ENCODE assay signal across 1 cellular context in the genomic region with DNA sequence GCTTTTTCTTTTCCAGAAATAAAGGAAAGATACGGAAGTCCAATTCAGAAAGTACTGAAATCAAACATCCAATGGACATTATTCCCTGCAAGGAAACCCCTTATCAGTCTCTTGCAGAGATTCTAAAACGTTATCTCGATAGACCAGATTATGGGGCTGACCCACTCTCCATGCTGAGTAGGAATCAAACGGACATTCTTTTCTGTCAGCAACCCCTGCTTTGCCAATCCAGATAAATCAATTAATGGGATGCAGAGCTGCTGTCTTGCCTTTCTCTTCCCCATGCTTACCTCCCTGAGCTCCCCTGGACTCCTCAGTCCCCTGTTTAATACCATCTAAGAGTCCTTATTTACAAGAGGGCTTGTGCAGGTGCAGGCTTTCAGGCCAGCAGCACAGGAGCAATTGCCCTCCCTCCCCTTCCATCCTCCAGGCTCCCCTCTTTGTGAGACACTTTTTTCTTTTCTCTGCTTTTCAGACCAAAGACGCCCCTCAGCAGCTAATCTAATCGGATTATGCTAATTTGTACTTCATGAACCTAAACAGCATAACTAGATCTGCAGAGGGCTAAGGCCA.
TF ChIP-seq lines count a peak whose summit lies in the region.

No MANE protein-coding gene starts in this region.

TF ChIP-seq in K562, 482 proteins besides CTCF, POLR2A, EP300 and RAD21 (continued from another document and continues in another):
- TF ChIP-seq CSDE1 (IDR thresholded peaks at IDR 0.05) = no peak
- TF ChIP-seq, protein P1, sequence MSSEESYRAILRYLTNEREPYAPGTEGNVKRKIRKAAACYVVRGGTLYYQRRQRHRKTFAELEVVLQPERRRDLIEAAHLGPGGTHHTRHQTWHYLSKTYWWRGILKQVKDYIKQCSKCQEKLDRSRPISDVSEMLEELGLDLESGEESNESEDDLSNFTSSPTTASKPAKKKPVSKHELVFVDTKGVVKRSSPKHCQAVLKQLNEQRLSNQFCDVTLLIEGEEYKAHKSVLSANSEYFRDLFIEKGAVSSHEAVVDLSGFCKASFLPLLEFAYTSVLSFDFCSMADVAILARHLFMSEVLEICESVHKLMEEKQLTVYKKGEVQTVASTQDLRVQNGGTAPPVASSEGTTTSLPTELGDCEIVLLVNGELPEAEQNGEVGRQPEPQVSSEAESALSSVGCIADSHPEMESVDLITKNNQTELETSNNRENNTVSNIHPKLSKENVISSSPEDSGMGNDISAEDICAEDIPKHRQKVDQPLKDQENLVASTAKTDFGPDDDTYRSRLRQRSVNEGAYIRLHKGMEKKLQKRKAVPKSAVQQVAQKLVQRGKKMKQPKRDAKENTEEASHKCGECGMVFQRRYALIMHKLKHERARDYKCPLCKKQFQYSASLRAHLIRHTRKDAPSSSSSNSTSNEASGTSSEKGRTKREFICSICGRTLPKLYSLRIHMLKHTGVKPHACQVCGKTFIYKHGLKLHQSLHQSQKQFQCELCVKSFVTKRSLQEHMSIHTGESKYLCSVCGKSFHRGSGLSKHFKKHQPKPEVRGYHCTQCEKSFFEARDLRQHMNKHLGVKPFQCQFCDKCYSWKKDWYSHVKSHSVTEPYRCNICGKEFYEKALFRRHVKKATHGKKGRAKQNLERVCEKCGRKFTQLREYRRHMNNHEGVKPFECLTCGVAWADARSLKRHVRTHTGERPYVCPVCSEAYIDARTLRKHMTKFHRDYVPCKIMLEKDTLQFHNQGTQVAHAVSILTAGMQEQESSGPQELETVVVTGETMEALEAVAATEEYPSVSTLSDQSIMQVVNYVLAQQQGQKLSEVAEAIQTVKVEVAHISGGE (CRISPR knock-in tag; IDR thresholded peaks at IDR 0.05) = no peak
- TF ChIP-seq, protein P2, sequence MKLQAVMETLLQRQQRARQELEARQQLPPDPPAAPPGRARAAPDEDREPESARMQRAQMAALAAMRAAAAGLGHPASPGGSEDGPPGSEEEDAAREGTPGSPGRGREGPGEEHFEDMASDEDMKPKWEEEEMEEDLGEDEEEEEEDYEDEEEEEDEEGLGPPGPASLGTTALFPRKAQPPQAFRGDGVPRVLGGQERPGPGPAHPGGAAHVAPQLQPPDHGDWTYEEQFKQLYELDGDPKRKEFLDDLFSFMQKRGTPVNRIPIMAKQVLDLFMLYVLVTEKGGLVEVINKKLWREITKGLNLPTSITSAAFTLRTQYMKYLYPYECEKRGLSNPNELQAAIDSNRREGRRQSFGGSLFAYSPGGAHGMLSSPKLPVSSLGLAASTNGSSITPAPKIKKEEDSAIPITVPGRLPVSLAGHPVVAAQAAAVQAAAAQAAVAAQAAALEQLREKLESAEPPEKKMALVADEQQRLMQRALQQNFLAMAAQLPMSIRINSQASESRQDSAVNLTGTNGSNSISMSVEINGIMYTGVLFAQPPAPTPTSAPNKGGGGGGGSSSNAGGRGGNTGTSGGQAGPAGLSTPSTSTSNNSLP (IDR thresholded peaks at IDR 0.05; ENCODE audit: borderline replicate concordance, low read depth, low read length) = no peak
- no peak for TF ChIP-seq ZNF133 (CRISPR knock-in tag; IDR thresholded peaks at IDR 0.05)
- TF ChIP-seq ETV1 (tag; conservative IDR thresholded peaks at IDR 0.05; ENCODE audit: low read depth) = no peak
- TF ChIP-seq SETDB1 (IDR thresholded peaks at IDR 0.05; ENCODE audit: low read length) = no peak
- TF ChIP-seq NR4A1 (CRISPR knock-in tag; IDR thresholded peaks at IDR 0.05) = no peak
- TF ChIP-seq NR4A1 (tag; IDR thresholded peaks at IDR 0.05) = no peak
- TF ChIP-seq TARDBP (IDR thresholded peaks at IDR 0.05) = 0 out of 2 replicates have a peak, but pooled peaks have one; percentile 39
- TF ChIP-seq, protein P3, sequence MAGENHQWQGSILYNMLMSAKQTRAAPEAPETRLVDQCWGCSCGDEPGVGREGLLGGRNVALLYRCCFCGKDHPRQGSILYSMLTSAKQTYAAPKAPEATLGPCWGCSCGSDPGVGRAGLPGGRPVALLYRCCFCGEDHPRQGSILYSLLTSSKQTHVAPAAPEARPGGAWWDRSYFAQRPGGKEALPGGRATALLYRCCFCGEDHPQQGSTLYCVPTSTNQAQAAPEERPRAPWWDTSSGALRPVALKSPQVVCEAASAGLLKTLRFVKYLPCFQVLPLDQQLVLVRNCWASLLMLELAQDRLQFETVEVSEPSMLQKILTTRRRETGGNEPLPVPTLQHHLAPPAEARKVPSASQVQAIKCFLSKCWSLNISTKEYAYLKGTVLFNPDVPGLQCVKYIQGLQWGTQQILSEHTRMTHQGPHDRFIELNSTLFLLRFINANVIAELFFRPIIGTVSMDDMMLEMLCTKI (IDR thresholded peaks at IDR 0.05; ENCODE audit: partially characterized antibody) = no peak
- TF ChIP-seq ZNF75A (CRISPR knock-in tag; IDR thresholded peaks at IDR 0.05) = no peak
- TF ChIP-seq, protein P4, sequence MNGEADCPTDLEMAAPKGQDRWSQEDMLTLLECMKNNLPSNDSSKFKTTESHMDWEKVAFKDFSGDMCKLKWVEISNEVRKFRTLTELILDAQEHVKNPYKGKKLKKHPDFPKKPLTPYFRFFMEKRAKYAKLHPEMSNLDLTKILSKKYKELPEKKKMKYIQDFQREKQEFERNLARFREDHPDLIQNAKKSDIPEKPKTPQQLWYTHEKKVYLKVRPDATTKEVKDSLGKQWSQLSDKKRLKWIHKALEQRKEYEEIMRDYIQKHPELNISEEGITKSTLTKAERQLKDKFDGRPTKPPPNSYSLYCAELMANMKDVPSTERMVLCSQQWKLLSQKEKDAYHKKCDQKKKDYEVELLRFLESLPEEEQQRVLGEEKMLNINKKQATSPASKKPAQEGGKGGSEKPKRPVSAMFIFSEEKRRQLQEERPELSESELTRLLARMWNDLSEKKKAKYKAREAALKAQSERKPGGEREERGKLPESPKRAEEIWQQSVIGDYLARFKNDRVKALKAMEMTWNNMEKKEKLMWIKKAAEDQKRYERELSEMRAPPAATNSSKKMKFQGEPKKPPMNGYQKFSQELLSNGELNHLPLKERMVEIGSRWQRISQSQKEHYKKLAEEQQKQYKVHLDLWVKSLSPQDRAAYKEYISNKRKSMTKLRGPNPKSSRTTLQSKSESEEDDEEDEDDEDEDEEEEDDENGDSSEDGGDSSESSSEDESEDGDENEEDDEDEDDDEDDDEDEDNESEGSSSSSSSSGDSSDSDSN (IDR thresholded peaks at IDR 0.05; ENCODE audit: borderline replicate concordance in 1 of 2, low read depth in 2 of 2, low read length in 2 of 2) = no peak
- TF ChIP-seq, protein P5, sequence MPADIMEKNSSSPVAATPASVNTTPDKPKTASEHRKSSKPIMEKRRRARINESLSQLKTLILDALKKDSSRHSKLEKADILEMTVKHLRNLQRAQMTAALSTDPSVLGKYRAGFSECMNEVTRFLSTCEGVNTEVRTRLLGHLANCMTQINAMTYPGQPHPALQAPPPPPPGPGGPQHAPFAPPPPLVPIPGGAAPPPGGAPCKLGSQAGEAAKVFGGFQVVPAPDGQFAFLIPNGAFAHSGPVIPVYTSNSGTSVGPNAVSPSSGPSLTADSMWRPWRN (IDR thresholded peaks at IDR 0.05; ENCODE audit: low read depth) = peak; percentile 46; the same call in 1 of the 2 replicates
- no peak for TF ChIP-seq ZNF165 (CRISPR knock-in tag; IDR thresholded peaks at IDR 0.05; ENCODE audit: borderline replicate concordance)
- TF ChIP-seq, protein P6, sequence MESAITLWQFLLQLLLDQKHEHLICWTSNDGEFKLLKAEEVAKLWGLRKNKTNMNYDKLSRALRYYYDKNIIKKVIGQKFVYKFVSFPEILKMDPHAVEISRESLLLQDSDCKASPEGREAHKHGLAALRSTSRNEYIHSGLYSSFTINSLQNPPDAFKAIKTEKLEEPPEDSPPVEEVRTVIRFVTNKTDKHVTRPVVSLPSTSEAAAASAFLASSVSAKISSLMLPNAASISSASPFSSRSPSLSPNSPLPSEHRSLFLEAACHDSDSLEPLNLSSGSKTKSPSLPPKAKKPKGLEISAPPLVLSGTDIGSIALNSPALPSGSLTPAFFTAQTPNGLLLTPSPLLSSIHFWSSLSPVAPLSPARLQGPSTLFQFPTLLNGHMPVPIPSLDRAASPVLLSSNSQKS (CRISPR knock-in tag; IDR thresholded peaks at IDR 0.05) = no peak
- TF ChIP-seq MTA2 (IDR thresholded peaks at IDR 0.05; ENCODE audit: low read depth) = peak; percentile 92
- TF ChIP-seq FOXJ2 (tag; IDR thresholded peaks at IDR 0.05) = no peak
- no peak for TF ChIP-seq BMI1 (IDR thresholded peaks at IDR 0.05; ENCODE audit: low read length)
- TF ChIP-seq SMAD3 (CRISPR knock-in tag; conservative IDR thresholded peaks at IDR 0.05) = no peak
- TF ChIP-seq EP400 (IDR thresholded peaks at IDR 0.05) = no peak
- TF ChIP-seq, protein P7, sequence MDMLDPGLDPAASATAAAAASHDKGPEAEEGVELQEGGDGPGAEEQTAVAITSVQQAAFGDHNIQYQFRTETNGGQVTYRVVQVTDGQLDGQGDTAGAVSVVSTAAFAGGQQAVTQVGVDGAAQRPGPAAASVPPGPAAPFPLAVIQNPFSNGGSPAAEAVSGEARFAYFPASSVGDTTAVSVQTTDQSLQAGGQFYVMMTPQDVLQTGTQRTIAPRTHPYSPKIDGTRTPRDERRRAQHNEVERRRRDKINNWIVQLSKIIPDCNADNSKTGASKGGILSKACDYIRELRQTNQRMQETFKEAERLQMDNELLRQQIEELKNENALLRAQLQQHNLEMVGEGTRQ (CRISPR knock-in tag; IDR thresholded peaks at IDR 0.05) = no peak
- TF ChIP-seq NELFE (IDR thresholded peaks at IDR 0.05; ENCODE audit: insufficient read depth, insufficient read length) = no peak
- TF ChIP-seq, protein P8, sequence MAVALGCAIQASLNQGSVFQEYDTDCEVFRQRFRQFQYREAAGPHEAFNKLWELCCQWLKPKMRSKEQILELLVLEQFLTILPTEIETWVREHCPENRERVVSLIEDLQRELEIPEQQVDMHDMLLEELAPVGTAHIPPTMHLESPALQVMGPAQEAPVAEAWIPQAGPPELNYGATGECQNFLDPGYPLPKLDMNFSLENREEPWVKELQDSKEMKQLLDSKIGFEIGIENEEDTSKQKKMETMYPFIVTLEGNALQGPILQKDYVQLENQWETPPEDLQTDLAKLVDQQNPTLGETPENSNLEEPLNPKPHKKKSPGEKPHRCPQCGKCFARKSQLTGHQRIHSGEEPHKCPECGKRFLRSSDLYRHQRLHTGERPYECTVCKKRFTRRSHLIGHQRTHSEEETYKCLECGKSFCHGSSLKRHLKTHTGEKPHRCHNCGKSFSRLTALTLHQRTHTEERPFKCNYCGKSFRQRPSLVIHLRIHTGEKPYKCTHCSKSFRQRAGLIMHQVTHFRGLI (CRISPR knock-in tag; IDR thresholded peaks at IDR 0.05) = no peak
- TF ChIP-seq PCBP1 (IDR thresholded peaks at IDR 0.05; ENCODE audit: low read depth, low read length, poor library complexity, severe bottlenecking) = no peak
- no peak for TF ChIP-seq ARHGAP35 (IDR thresholded peaks at IDR 0.05; ENCODE audit: partially characterized antibody)
- TF ChIP-seq ZFP36 (IDR thresholded peaks at IDR 0.05; ENCODE audit: low read depth, low read length, partially characterized antibody) = no peak
- no peak for TF ChIP-seq SRF (CRISPR knock-in tag; IDR thresholded peaks at IDR 0.05)
- peak in 1 of 2 experiments; percentile 97; a peak in 2 of 4 replicates for TF ChIP-seq RCOR1 (IDR thresholded peaks at IDR 0.05; ENCODE audit: borderline replicate concordance in 1 of 2, low read depth in 2 of 2, low read length in 2 of 2)
- no peak for TF ChIP-seq SMARCA5 (IDR thresholded peaks at IDR 0.05)
- no peak for TF ChIP-seq GTF2F1 (IDR thresholded peaks at IDR 0.05; ENCODE audit: low read depth, low read length)
- TF ChIP-seq, protein P9, sequence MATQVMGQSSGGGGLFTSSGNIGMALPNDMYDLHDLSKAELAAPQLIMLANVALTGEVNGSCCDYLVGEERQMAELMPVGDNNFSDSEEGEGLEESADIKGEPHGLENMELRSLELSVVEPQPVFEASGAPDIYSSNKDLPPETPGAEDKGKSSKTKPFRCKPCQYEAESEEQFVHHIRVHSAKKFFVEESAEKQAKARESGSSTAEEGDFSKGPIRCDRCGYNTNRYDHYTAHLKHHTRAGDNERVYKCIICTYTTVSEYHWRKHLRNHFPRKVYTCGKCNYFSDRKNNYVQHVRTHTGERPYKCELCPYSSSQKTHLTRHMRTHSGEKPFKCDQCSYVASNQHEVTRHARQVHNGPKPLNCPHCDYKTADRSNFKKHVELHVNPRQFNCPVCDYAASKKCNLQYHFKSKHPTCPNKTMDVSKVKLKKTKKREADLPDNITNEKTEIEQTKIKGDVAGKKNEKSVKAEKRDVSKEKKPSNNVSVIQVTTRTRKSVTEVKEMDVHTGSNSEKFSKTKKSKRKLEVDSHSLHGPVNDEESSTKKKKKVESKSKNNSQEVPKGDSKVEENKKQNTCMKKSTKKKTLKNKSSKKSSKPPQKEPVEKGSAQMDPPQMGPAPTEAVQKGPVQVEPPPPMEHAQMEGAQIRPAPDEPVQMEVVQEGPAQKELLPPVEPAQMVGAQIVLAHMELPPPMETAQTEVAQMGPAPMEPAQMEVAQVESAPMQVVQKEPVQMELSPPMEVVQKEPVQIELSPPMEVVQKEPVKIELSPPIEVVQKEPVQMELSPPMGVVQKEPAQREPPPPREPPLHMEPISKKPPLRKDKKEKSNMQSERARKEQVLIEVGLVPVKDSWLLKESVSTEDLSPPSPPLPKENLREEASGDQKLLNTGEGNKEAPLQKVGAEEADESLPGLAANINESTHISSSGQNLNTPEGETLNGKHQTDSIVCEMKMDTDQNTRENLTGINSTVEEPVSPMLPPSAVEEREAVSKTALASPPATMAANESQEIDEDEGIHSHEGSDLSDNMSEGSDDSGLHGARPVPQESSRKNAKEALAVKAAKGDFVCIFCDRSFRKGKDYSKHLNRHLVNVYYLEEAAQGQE (CRISPR knock-in tag; IDR thresholded peaks at IDR 0.05; ENCODE audit: low read depth) = no peak
- TF ChIP-seq MTA1 (IDR thresholded peaks at IDR 0.05; ENCODE audit: borderline replicate concordance) = peak; percentile 59; the same call in 1 of the 2 replicates
- no peak for TF ChIP-seq HIVEP1 (CRISPR knock-in tag; IDR thresholded peaks at IDR 0.05)
- TF ChIP-seq SAP30 (IDR thresholded peaks at IDR 0.05; ENCODE audit: borderline replicate concordance, insufficient read depth, low read depth, low read length, poor library complexity, severe bottlenecking) = no peak
- peak; percentile 92 for TF ChIP-seq CBFA2T3 (IDR thresholded peaks at IDR 0.05)
- TF ChIP-seq, protein P10, sequence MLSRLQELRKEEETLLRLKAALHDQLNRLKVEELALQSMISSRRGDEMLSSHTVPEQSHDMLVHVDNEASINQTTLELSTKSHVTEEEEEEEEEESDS (CRISPR knock-in tag; IDR thresholded peaks at IDR 0.05) = no peak
